Comparison of ENCODE assay signal across 19 cellular contexts in the genomic region with DNA sequence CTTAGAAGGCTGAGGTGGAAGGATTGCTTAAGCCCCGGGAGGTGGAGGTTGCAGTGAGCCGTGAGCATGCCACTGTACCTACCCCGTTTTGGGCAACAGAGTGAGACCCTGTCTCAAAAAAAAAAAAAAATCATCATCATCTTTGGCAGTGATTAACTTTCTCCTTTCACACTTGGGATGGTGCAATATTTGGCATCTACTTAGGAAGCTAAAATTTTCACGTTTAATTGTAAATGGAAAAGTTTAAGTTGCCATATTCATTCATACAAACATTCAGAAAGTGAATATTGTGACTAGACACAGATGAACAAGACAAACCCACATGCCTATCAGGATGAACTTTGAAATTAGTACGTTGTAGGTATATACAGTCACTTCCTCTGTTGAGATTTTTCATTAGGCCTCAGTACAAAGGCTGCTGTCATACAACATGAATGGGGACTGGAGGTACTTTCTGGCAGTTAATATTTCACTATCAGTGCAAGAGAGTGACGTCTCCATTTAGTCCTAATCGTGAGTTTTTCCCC. TPM values are rescaled to one million over a fixed set of nuclear protein-coding genes. Genes with fewer than 3 reads are reported as not detected.
DNase-seq lines count a peak whose midpoint lies in the region; ATAC-seq and TF ChIP-seq lines count a peak whose summit lies in the region.
"Had no signal": no experiment of that assay in that cellular context is flagged by ENCODE, and none has a peak within 500 bp of the region (broad histone marks: within the 10 kb centered on the region; RNA-seq: fewer than 3 reads in every experiment).

No MANE protein-coding gene starts in this region.

- peaks cover 35 to 42% of the 10 kb centered on the region in 2 donors for H3K4me1 ChIP-seq in naive thymus-derived CD4-positive, alpha-beta T cell (ENCODE audit: control insufficient read depth in 2 of 2, insufficient read depth in 2 of 2, low read length in 2 of 2)
- H3K4me1 ChIP-seq in neuronal stem cell (ENCODE audit: control insufficient read depth in 2 of 2, insufficient read depth in 1 of 2, low read depth in 1 of 2, low read length in 2 of 2) = peaks cover 3 to 9% of the 10 kb centered on the region in 2 donors
- peaks cover 35% of the 10 kb centered on the region for H3K4me1 ChIP-seq in upper lobe of right lung

- peaks cover 11% of the 10 kb centered on the region for H3K36me3 Mint-ChIP-seq in WTC11
- peaks cover 0 to 26% (median 9%) of the 10 kb centered on the region in 5 donors for H3K36me3 Mint-ChIP-seq in naive thymus-derived CD4-positive, alpha-beta T cell

- no peak overlapping the region for H3K23ac ChIP-seq in neuronal stem cell (ENCODE audit: low read depth, low read length, poor library complexity)

- peaks cover 5% of the 10 kb centered on the region for H3K79me1 ChIP-seq in neuronal stem cell (ENCODE audit: low read depth, low read length)

- WGBS in neuronal stem cell (ENCODE audit: extremely low coverage in 2 of 2, insufficient read length in 2 of 2, insufficient replicate concordance in 1 of 2), 2 donors = no CpG with 5 or more reads among the region's 7 CpGs

- peaks cover 63% of the 10 kb centered on the region for H3K4me1 Mint-ChIP-seq in WTC11
- H3K4me1 Mint-ChIP-seq in naive thymus-derived CD4-positive, alpha-beta T cell = peaks cover 61 to 99% (median 93%) of the 10 kb centered on the region in 7 donors

- H3K9ac ChIP-seq in neuronal stem cell (ENCODE audit: low read depth, low read length, poor library complexity) = no peak overlapping the region

- POLR2A ChIA-PET in WTC11 (lab: Charles Lee) = interaction anchor here (1.5 kb wide), 1 partner anchor 32 kb away, joined by 3 read pairs; no protein-coding TSS in a partner anchor
- POLR2A ChIA-PET in naive thymus-derived CD4-positive, alpha-beta T cell (lab: Charles Lee) = interaction anchor here (0.6 to 1.7 kb wide), 5 partner anchors 10 to 80 kb away, joined by 4 to 7 read pairs (median 5); a partner anchor contains a TSS

- no peak overlapping the region for H3K4me2 ChIP-seq in neuronal stem cell (ENCODE audit: insufficient read depth, low read length, poor library complexity, severe bottlenecking)

- H4K91ac ChIP-seq in neuronal stem cell (ENCODE audit: low read depth, low read length, poor library complexity) = no peak overlapping the region

- no peak overlapping the region for H2BK15ac ChIP-seq in neuronal stem cell (ENCODE audit: low read length)

- no peak overlapping the region for H3K18ac ChIP-seq in neuronal stem cell (ENCODE audit: low read length)

- peaks cover 33% of the 10 kb centered on the region for H3K27me3 Mint-ChIP-seq in WTC11 (ENCODE audit: low read depth)
- H3K27me3 Mint-ChIP-seq in naive thymus-derived CD4-positive, alpha-beta T cell = no peaks in the 10 kb centered on the region
- H3K27me3 Mint-ChIP-seq: dendritic cell treated with granulocyte-macrophage colony-stimulating factor and Interleukin-4, amounts not matched to agents 40 ng/mL and 50 ng/mL, for 4 days had no signal

- intact Hi-C loops in naive thymus-derived CD4-positive, alpha-beta T cell (cut with micrococcal nuclease) = loop anchor here in 1 of 2 donors (1.0 kb wide), 2 partner anchors 8 to 9 kb away; no protein-coding TSS in a partner anchor
- intact Hi-C loops in upper lobe of right lung (cut with DNase I) = no loop called here

- no peak overlapping the region for H2AK5ac ChIP-seq in neuronal stem cell (ENCODE audit: low read depth, low read length)

- no peaks in the 10 kb centered on the region for H3K36me3 ChIP-seq in naive thymus-derived CD4-positive, alpha-beta T cell (ENCODE audit: control insufficient read depth in 2 of 3, insufficient read depth in 3 of 3, low read length in 3 of 3)
- peaks cover 0 to 82% of the 10 kb centered on the region in 2 donors for H3K36me3 ChIP-seq in neuronal stem cell (replicated peaks in 1 of 2; ENCODE audit: control insufficient read depth in 2 of 2, insufficient read depth in 2 of 2, low read length in 2 of 2)
- no peaks in the 10 kb centered on the region for H3K36me3 ChIP-seq in upper lobe of right lung
- H3K36me3 ChIP-seq: sigmoid colon had no signal

- H3K27ac ChIP-seq in naive thymus-derived CD4-positive, alpha-beta T cell (ENCODE audit: low read depth, low read length) = no peak overlapping the region
- H3K27ac ChIP-seq in neuronal stem cell (replicated peaks; ENCODE audit: low read length) (no peak overlapping the region), upper lobe of right lung (no peak overlapping the region)
- H3K27ac ChIP-seq: brain microvascular endothelial cell, C4-2B, epithelial cell of prostate, sigmoid colon had no signal

- no peak overlapping the region for H2AFZ ChIP-seq in neuronal stem cell (ENCODE audit: low read length)

- no peak overlapping the region for H3K4me3 ChIP-seq in naive thymus-derived CD4-positive, alpha-beta T cell (ENCODE audit: low read length)
- H3K4me3 ChIP-seq in neuronal stem cell (ENCODE audit: low read length in 2 of 2) (no peak overlapping the region), upper lobe of right lung (no peak overlapping the region)
- H3K4me3 ChIP-seq: sigmoid colon had no signal

- no peak overlapping the region for H3K27ac Mint-ChIP-seq in WTC11
- H3K27ac Mint-ChIP-seq in naive thymus-derived CD4-positive, alpha-beta T cell = peak overlapping the region in 5 of 9 donors; percentile 45 to 63 (median 48)
- H3K27ac Mint-ChIP-seq: dendritic cell treated with granulocyte-macrophage colony-stimulating factor and Interleukin-4, amounts not matched to agents 40 ng/mL and 50 ng/mL, for 4 days had no signal

- H3K27me3 ChIP-seq in naive thymus-derived CD4-positive, alpha-beta T cell (ENCODE audit: control insufficient read depth in 2 of 2, insufficient read depth in 2 of 2, low read length in 2 of 2) = no peaks in the 10 kb centered on the region
- H3K27me3 ChIP-seq in neuronal stem cell (ENCODE audit: control insufficient read depth in 3 of 3, insufficient read depth in 3 of 3, low read depth in 1 of 3, low read length in 3 of 3) (no peaks in the 10 kb centered on the region), upper lobe of right lung (no peaks in the 10 kb centered on the region)
- H3K27me3 ChIP-seq: brain microvascular endothelial cell, sigmoid colon had no signal

- no peak overlapping the region for H2BK5ac ChIP-seq in neuronal stem cell (ENCODE audit: low read length)

- H2BK120ac ChIP-seq in neuronal stem cell (ENCODE audit: low read depth, low read length) = no peak overlapping the region

- H4K8ac ChIP-seq in neuronal stem cell (ENCODE audit: low read depth, low read length) = no peak overlapping the region

- TF ChIP-seq CTCF in WTC11 (IDR thresholded peaks at IDR 0.05) = no peak
- no peak for TF ChIP-seq CTCF in upper lobe of right lung (IDR thresholded peaks at IDR 0.05)

- no peak overlapping the region for H2BK12ac ChIP-seq in neuronal stem cell (ENCODE audit: low read length)

- DNase-seq in activated CD4-positive, CD25-positive, alpha-beta regulatory T cell (lab: John Stamatoyannopoulos, UW) = no peak
- no peak for DNase-seq in WTC11 (ENCODE audit: low spot score)
- DNase-seq in naive thymus-derived CD4-positive, alpha-beta T cell = no peak
- DNase-seq in NCI-H2196 (lab: John Stamatoyannopoulos, UW; ENCODE audit: unreplicated experiment) = no peak
- DNase-seq in neuronal stem cell (ENCODE audit: low spot score) = no peak
- DNase-seq in upper lobe of right lung = no peak
- DNase-seq: 8988T; activated effector memory CD4-positive, alpha-beta T cell treated with anti-CD3 and anti-CD28 coated beads, Interleukin-2, amount 50 U/mL, for 16 hours; brain microvascular endothelial cell; mammary epithelial cell; NCI-H1417; SHP77; sigmoid colon had no signal

- peak; percentile 84 to 93 for ATAC-seq in activated CD4-positive, CD25-positive, alpha-beta regulatory T cell treated with anti-CD3 and anti-CD28 coated beads, Interleukin-2, amount 50 U/mL, for 24 hours
- ATAC-seq in GM19463 (IDR thresholded peaks at IDR 0.05; ENCODE audit: unreplicated experiment) = peak; percentile 83
- no peak for ATAC-seq in WTC11
- ATAC-seq in naive thymus-derived CD4-positive, alpha-beta T cell = peak; percentile 34
- no peak for ATAC-seq in upper lobe of right lung

- H3K14ac ChIP-seq in neuronal stem cell (ENCODE audit: low read length) = no peak overlapping the region

- CTCF ChIA-PET in WTC11 (lab: Charles Lee) = interaction anchor here (0.5 kb wide), 1 partner anchor 132 kb away, joined by 3 read pairs; no protein-coding TSS in a partner anchor
- CTCF ChIA-PET in naive thymus-derived CD4-positive, alpha-beta T cell (lab: Charles Lee) = interaction anchor here (0.9 kb wide), 1 partner anchor 73 kb away, joined by 3 read pairs; no protein-coding TSS in a partner anchor

- no peaks in the 10 kb centered on the region for H3K9me3 ChIP-seq in naive thymus-derived CD4-positive, alpha-beta T cell (ENCODE audit: control insufficient read depth in 2 of 3, low read length in 3 of 3)
- peaks cover 0 to 23% of the 10 kb centered on the region in 2 donors for H3K9me3 ChIP-seq in neuronal stem cell (replicated peaks in 1 of 2; ENCODE audit: control insufficient read depth in 2 of 2, insufficient read depth in 1 of 2, low read depth in 1 of 2, low read length in 2 of 2)
- no peaks in the 10 kb centered on the region for H3K9me3 ChIP-seq in upper lobe of right lung
- H3K9me3 ChIP-seq: sigmoid colon had no signal

- H3K4me3 Mint-ChIP-seq in WTC11 = no peak overlapping the region
- H3K4me3 Mint-ChIP-seq in naive thymus-derived CD4-positive, alpha-beta T cell = peak overlapping the region in 6 of 10 donors; percentile 11 to 42 (median 28)
- H3K4me3 Mint-ChIP-seq: dendritic cell treated with granulocyte-macrophage colony-stimulating factor and Interleukin-4, amounts not matched to agents 40 ng/mL and 50 ng/mL, for 4 days; neural crest cell had no signal

- no peak overlapping the region for H3K4ac ChIP-seq in neuronal stem cell (ENCODE audit: low read length)

- no peaks in the 10 kb centered on the region for H3K9me3 Mint-ChIP-seq in WTC11
- no peaks in the 10 kb centered on the region for H3K9me3 Mint-ChIP-seq in naive thymus-derived CD4-positive, alpha-beta T cell
- H3K9me3 Mint-ChIP-seq: dendritic cell treated with granulocyte-macrophage colony-stimulating factor and Interleukin-4, amounts not matched to agents 40 ng/mL and 50 ng/mL, for 4 days had no signal

TF ChIP-seq in WTC11, 78 proteins besides CTCF, POLR2A, EP300 and RAD21:
- TF ChIP-seq FOXP1 (CRISPR knock-in tag; IDR thresholded peaks at IDR 0.05; ENCODE audit: borderline replicate concordance) (no peak), GABPB1 (CRISPR knock-in tag; IDR thresholded peaks at IDR 0.05) (0 out of 2 replicates have a peak, but pooled peaks have one; percentile 19), ZNF232 (CRISPR knock-in tag; IDR thresholded peaks at IDR 0.05) (no peak)

RNA-seq across cellular contexts. Expression of a gene that starts 10.3 kb away (rescaled TPM):
- 77.7 to 81.8 TPM (median 80.0 TPM) in 3 replicates for total RNA-seq in WTC11 (2021)
- total RNA-seq in naive thymus-derived CD4-positive, alpha-beta T cell = 10 to 100 TPM; 32.0 to 82.8 (median 43.4) TPM
- polyA plus RNA-seq in naive thymus-derived CD4-positive, alpha-beta T cell = 10 to 100 TPM; 10.2 to 13.6 TPM
- 91.4 TPM for polyA plus RNA-seq in neuronal stem cell (2013, experiment 1 of 2)
- polyA plus RNA-seq in neuronal stem cell (2013, experiment 2 of 2) = 94.9 TPM
- total RNA-seq in upper lobe of right lung = 67.6 TPM

Comparison
In these comparisons a context has a peak if more than half of its experiments do, and no peak if none do; other contexts are left out.
1. ATAC-seq: peak in activated CD4-positive, CD25-positive, alpha-beta regulatory T cell treated with anti-CD3 and anti-CD28 coated beads, Interleukin-2, amount 50 U/mL, for 24 hours (2 of 2), GM19463 (single experiment) and naive thymus-derived CD4-positive, alpha-beta T cell (single experiment); none in WTC11 (single experiment) and upper lobe of right lung (single experiment).